8 cellular contexts compared by ENCODE assay signal in genomic region chr2:85999131-85999831, GRCh38.
DNase-seq lines count a peak whose midpoint lies in the region; ATAC-seq lines count a peak whose summit lies in the region.

No MANE protein-coding gene starts in this region.

- H3K27me3 ChIP-seq in CD4-positive, alpha-beta memory T cell (ENCODE audit: insufficient read depth, low read length): no peaks in the 10 kb centered on the region

- H3K4me1 Mint-ChIP-seq in CD4-positive, alpha-beta memory T cell: peaks cover 19 to 60% (median 37%) of the 10 kb centered on the region in 4 donors
- H3K4me1 Mint-ChIP-seq in activated CD8-positive, alpha-beta T cell treated with anti-CD3 and anti-CD28 coated beads, Interleukin-2, amount 10 ng/mL, durations not matched to agents 7 days and 5 days (ENCODE audit: low read depth): peaks cover 78% of the 10 kb centered on the region

- CTCF ChIA-PET in CD4-positive, alpha-beta memory T cell (lab: Charles Lee; ENCODE audit: partially characterized antibody): interaction anchor here (0.6 to 2.0 kb wide), 8 partner anchors 14 to 172 kb away, joined by 3 to 11 read pairs (median 4); partner anchors contain the start of gene ST3GAL5
- CTCF ChIA-PET in activated CD8-positive, alpha-beta T cell treated with anti-CD3 and anti-CD28 coated beads, Interleukin-2, amount 10 ng/mL, durations not matched to agents 7 days and 5 days (lab: Charles Lee): interaction anchor here (0.7 to 3.6 kb wide), 7 partner anchors 10 to 186 kb away, joined by 3 to 19 read pairs (median 4); partner anchors contain the start of gene ST3GAL5

- no peaks in the 10 kb centered on the region for H3K27me3 Mint-ChIP-seq in CD4-positive, alpha-beta memory T cell
- H3K27me3 Mint-ChIP-seq in activated CD8-positive, alpha-beta T cell treated with anti-CD3 and anti-CD28 coated beads, Interleukin-2, amount 10 ng/mL, durations not matched to agents 7 days and 5 days (ENCODE audit: low read depth): no peaks in the 10 kb centered on the region

- H3K9me3 ChIP-seq in CD4-positive, alpha-beta memory T cell (ENCODE audit: control insufficient read depth in 1 of 2, low read length in 2 of 2): no peaks in the 10 kb centered on the region

- intact Hi-C loops in CD4-positive, alpha-beta memory T cell (cut with micrococcal nuclease): loop anchor here (5.0 kb wide), 1 partner anchor 38 kb away; no protein-coding TSS in a partner anchor

- ATAC-seq in GM19463 (IDR thresholded peaks at IDR 0.05; ENCODE audit: unreplicated experiment) (peak; percentile 79), HG03571 (IDR thresholded peaks at IDR 0.05; ENCODE audit: unreplicated experiment) (peak; percentile 69)
- ATAC-seq in activated CD8-positive, alpha-beta T cell treated with anti-CD3 and anti-CD28 coated beads, Interleukin-2, amount 10 ng/mL, durations not matched to agents 7 days and 5 days: peak; percentile 91

- H3K27ac Mint-ChIP-seq in CD4-positive, alpha-beta memory T cell: peak overlapping the region; percentile 42 to 95 (median 88)
- H3K27ac Mint-ChIP-seq in activated CD8-positive, alpha-beta T cell treated with anti-CD3 and anti-CD28 coated beads, Interleukin-2, amount 10 ng/mL, durations not matched to agents 7 days and 5 days: peak overlapping the region; percentile 96

- no peaks in the 10 kb centered on the region for H3K36me3 ChIP-seq in CD4-positive, alpha-beta memory T cell (ENCODE audit: insufficient read depth, low read length)

- peak; percentile 29 to 46 (median 38) for DNase-seq in CD4-positive, alpha-beta memory T cell
- peak; percentile 83 for DNase-seq in activated CD8-positive, alpha-beta T cell treated with anti-CD3 and anti-CD28 coated beads, Interleukin-2, amount 10 ng/mL, durations not matched to agents 7 days and 5 days
- peak; percentile 37 for DNase-seq in glomerular visceral epithelial cell (ENCODE audit: extremely low spot score)
- peak; percentile 33 to 42 for DNase-seq in stimulated activated CD4-positive, alpha-beta T cell treated with anti-CD3 and anti-CD28 coated beads, Interleukin-2, amount 100 ng/mL, for 24 hours
- no peak for DNase-seq in hippocampal formation (lab: John Stamatoyannopoulos, UW)
- no peak for DNase-seq in NCI-H1930 (lab: John Stamatoyannopoulos, UW)

- H3K4me1 ChIP-seq in CD4-positive, alpha-beta memory T cell (ENCODE audit: insufficient read depth, low read length): peaks cover 65% of the 10 kb centered on the region

- H3K4me3 Mint-ChIP-seq in CD4-positive, alpha-beta memory T cell: peak overlapping the region in 7 of 8 donors; percentile 54 to 71 (median 63)
- peak overlapping the region; percentile 55 for H3K4me3 Mint-ChIP-seq in activated CD8-positive, alpha-beta T cell treated with anti-CD3 and anti-CD28 coated beads, Interleukin-2, amount 10 ng/mL, durations not matched to agents 7 days and 5 days

- H3K9me3 Mint-ChIP-seq in CD4-positive, alpha-beta memory T cell: peaks cover 0 to 3% (median 0%) of the 10 kb centered on the region in 8 donors
- peaks cover under 1% of the 10 kb centered on the region for H3K9me3 Mint-ChIP-seq in activated CD8-positive, alpha-beta T cell treated with anti-CD3 and anti-CD28 coated beads, Interleukin-2, amount 10 ng/mL, durations not matched to agents 7 days and 5 days (ENCODE audit: insufficient read depth)

- peak overlapping the region; percentile 34 for H3K27ac ChIP-seq in CD4-positive, alpha-beta memory T cell (ENCODE audit: low read depth, low read length)

- peak overlapping the region in 1 of 2 donors; percentile 8 for H3K4me3 ChIP-seq in CD4-positive, alpha-beta memory T cell (ENCODE audit: low read length in 2 of 2)

- H3K36me3 Mint-ChIP-seq in CD4-positive, alpha-beta memory T cell: no peaks in the 10 kb centered on the region
- H3K36me3 Mint-ChIP-seq in activated CD8-positive, alpha-beta T cell treated with anti-CD3 and anti-CD28 coated beads, Interleukin-2, amount 10 ng/mL, durations not matched to agents 7 days and 5 days (ENCODE audit: low read depth): peaks cover 7% of the 10 kb centered on the region

- POLR2A ChIA-PET in CD4-positive, alpha-beta memory T cell (lab: Charles Lee; ENCODE audit: partially characterized antibody): interaction anchor here (1.0 to 2.5 kb wide), 5 partner anchors 11 to 110 kb away, joined by 3 to 15 read pairs (median 4); partner anchors contain the start of gene ST3GAL5
- POLR2A ChIA-PET in activated CD8-positive, alpha-beta T cell treated with anti-CD3 and anti-CD28 coated beads, Interleukin-2, amount 10 ng/mL, durations not matched to agents 7 days and 5 days (lab: Charles Lee): interaction anchor here (1.0 to 2.6 kb wide), 5 partner anchors 24 to 146 kb away, joined by 3 to 21 read pairs (median 3); no protein-coding TSS in a partner anchor

Comparison
In these comparisons a context has a peak if more than half of its experiments do, and no peak if none do; other contexts are left out.
1. DNase-seq: peak in CD4-positive, alpha-beta memory T cell (5 of 5), activated CD8-positive, alpha-beta T cell treated with anti-CD3 and anti-CD28 coated beads, Interleukin-2, amount 10 ng/mL, durations not matched to agents 7 days and 5 days (single experiment), glomerular visceral epithelial cell (single experiment) and stimulated activated CD4-positive, alpha-beta T cell treated with anti-CD3 and anti-CD28 coated beads, Interleukin-2, amount 100 ng/mL, for 24 hours (2 of 2); none in hippocampal formation (0 of 2) and NCI-H1930 (0 of 2).
2. Peak in every context shown above with its lines, with median percentiles within 50 percentile points of each other: ATAC-seq.